Comparison of ENCODE assay signal across 17 cellular contexts in the genomic region with DNA sequence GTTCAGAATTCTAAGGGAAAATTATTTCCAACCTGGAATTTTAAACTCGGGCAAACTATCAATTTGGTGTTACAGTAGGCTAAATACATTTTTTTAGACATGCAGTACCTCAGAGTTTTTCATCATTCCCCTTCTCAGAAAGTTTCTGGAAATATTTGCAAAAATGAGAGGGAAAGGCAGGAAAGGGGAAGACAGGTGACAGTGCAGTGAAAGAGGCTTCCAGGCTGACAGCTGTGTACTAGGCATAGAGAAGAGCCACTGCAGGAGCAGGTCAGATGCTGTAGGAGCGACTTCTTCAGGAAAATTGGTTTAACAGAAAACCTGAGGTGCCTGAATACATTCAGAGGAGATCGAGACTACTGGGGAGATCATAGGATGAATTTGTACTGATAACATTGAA. TPM values are rescaled to one million over a fixed set of nuclear protein-coding genes. Genes with fewer than 3 reads are reported as not detected.
A peak's percentile ranks its signal among the peaks of the same experiment; 100 is the strongest.
DNase-seq lines count a peak whose midpoint lies in the region; ATAC-seq and TF ChIP-seq lines count a peak whose summit lies in the region.
"Had no signal": no experiment of that assay in that cellular context is flagged by ENCODE, and none has a peak within 500 bp of the region (broad histone marks: within the 10 kb centered on the region; RNA-seq: fewer than 3 reads in every experiment).

No MANE protein-coding gene starts in this region.

- peak overlapping the region; percentile 18 to 55 for H3K27ac Mint-ChIP-seq in T-cell
- H3K27ac Mint-ChIP-seq in nephron progenitor cell: peak overlapping the region; percentile 11
- H3K27ac Mint-ChIP-seq in stimulated activated naive B cell treated with anti-CD40 and anti-IgM and Interleukin-4, amounts not matched to agents 10 μg/mL and 1 μg/mL and 100 μg/mL, for 72 hours: peak overlapping the region; percentile 1
- H3K27ac Mint-ChIP-seq: B cell, GM23338 had no signal

- intact Hi-C loops in cardiac septum (cut with DNase I): no loop called here
- intact Hi-C loops in left lung (cut with DNase I): no loop called here

- H3K9me3 Mint-ChIP-seq in T-cell: no peaks in the 10 kb centered on the region
- no peaks in the 10 kb centered on the region for H3K9me3 Mint-ChIP-seq in nephron progenitor cell
- no peaks in the 10 kb centered on the region for H3K9me3 Mint-ChIP-seq in stimulated activated naive B cell treated with anti-CD40 and anti-IgM and Interleukin-4, amounts not matched to agents 10 μg/mL and 1 μg/mL and 100 μg/mL, for 72 hours
- H3K9me3 Mint-ChIP-seq: CD8-positive, alpha-beta T cell; GM23338 had no signal

- H3K4me3 ChIP-seq in cardiac muscle cell (no peak overlapping the region), left lung (no peak overlapping the region)
- H3K4me3 ChIP-seq: GM23338 had no signal

- no peak for ATAC-seq in T-cell (replicated peaks in 1 of 4)
- no peak for ATAC-seq in stimulated activated naive B cell treated with anti-CD40 and anti-IgM and Interleukin-4, amounts not matched to agents 10 μg/mL and 1 μg/mL and 100 μg/mL, for 72 hours (replicated peaks)
- ATAC-seq in GM18909 (IDR thresholded peaks at IDR 0.05; ENCODE audit: poor library complexity, unreplicated experiment): no peak
- no peak for ATAC-seq in left lung
- ATAC-seq: CD8-positive, alpha-beta T cell; GM23338; HepG2 had no signal

- POLR2A ChIA-PET in T-cell (lab: Charles Lee): no interaction called here

- H3K4me3 Mint-ChIP-seq in T-cell: no peak overlapping the region
- H3K4me3 Mint-ChIP-seq in nephron progenitor cell: no peak overlapping the region
- H3K4me3 Mint-ChIP-seq in stimulated activated naive B cell treated with anti-CD40 and anti-IgM and Interleukin-4, amounts not matched to agents 10 μg/mL and 1 μg/mL and 100 μg/mL, for 72 hours: no peak overlapping the region
- H3K4me3 Mint-ChIP-seq: B cell; CD8-positive, alpha-beta T cell; GM23338 had no signal

- H3K27me3 ChIP-seq in cardiac muscle cell (no peaks in the 10 kb centered on the region), left lung (no peaks in the 10 kb centered on the region)

- no peaks in the 10 kb centered on the region for H3K27me3 Mint-ChIP-seq in T-cell
- H3K27me3 Mint-ChIP-seq in nephron progenitor cell (ENCODE audit: low read depth, poor library complexity): no peaks in the 10 kb centered on the region
- H3K27me3 Mint-ChIP-seq in stimulated activated naive B cell treated with anti-CD40 and anti-IgM and Interleukin-4, amounts not matched to agents 10 μg/mL and 1 μg/mL and 100 μg/mL, for 72 hours: no peaks in the 10 kb centered on the region
- H3K27me3 Mint-ChIP-seq: B cell had no signal

- peaks cover 67% of the 10 kb centered on the region for H3K36me3 ChIP-seq in cardiac muscle cell
- H3K36me3 ChIP-seq in left lung: peaks cover 0 to 100% of the 10 kb centered on the region in 2 donors

- no peak for DNase-seq in cardiac muscle cell (ENCODE audit: low read depth in 1 of 2, low spot score in 1 of 2)
- no peak for DNase-seq in cardiac septum (ENCODE audit: low spot score)
- DNase-seq in T-cell: no peak
- no peak for DNase-seq in nephron progenitor cell
- DNase-seq in stimulated activated naive B cell treated with anti-CD40 and anti-IgM and Interleukin-4, amounts not matched to agents 10 μg/mL and 1 μg/mL and 100 μg/mL, for 72 hours: no peak
- DNase-seq in left lung: no peak
- DNase-seq: C1 segment of cervical spinal cord, COR-L47, DMS153, DMS79 treated with DMSO at 0.1 percent for 48 hours, EL, H7 had no signal

- H3K27ac ChIP-seq in cardiac muscle cell: peak overlapping the region; percentile 14
- H3K27ac ChIP-seq in left lung: no peak overlapping the region

- peaks cover 50% of the 10 kb centered on the region for H3K36me3 Mint-ChIP-seq in T-cell
- H3K36me3 Mint-ChIP-seq in nephron progenitor cell (ENCODE audit: low read depth): peaks cover 85% of the 10 kb centered on the region
- peaks cover 41 to 63% of the 10 kb centered on the region in 2 donors for H3K36me3 Mint-ChIP-seq in stimulated activated naive B cell treated with anti-CD40 and anti-IgM and Interleukin-4, amounts not matched to agents 10 μg/mL and 1 μg/mL and 100 μg/mL, for 72 hours

- H3K4me1 Mint-ChIP-seq in T-cell (no peaks in the 10 kb centered on the region), nephron progenitor cell (no peaks in the 10 kb centered on the region)
- H3K4me1 Mint-ChIP-seq in stimulated activated naive B cell treated with anti-CD40 and anti-IgM and Interleukin-4, amounts not matched to agents 10 μg/mL and 1 μg/mL and 100 μg/mL, for 72 hours: no peaks in the 10 kb centered on the region
- H3K4me1 Mint-ChIP-seq: B cell, GM23338 had no signal

- no peaks in the 10 kb centered on the region for H3K4me1 ChIP-seq in cardiac muscle cell (ENCODE audit: low read depth)
- H3K4me1 ChIP-seq in left lung: no peaks in the 10 kb centered on the region

- H3K9me3 ChIP-seq in cardiac muscle cell (ENCODE audit: low read depth) (no peaks in the 10 kb centered on the region), left lung (no peaks in the 10 kb centered on the region)

- TF ChIP-seq CTCF in cardiac muscle cell (IDR thresholded peaks at IDR 0.05; ENCODE audit: low read depth, low read length) (no peak), nephron progenitor cell (IDR thresholded peaks at IDR 0.05) (no peak), left lung (IDR thresholded peaks at IDR 0.05) (no peak)

- CTCF ChIA-PET in T-cell (lab: Charles Lee): no interaction called here

RNA-seq across cellular contexts. Expression of a gene that starts 19.9 kb away (rescaled TPM):
- total RNA-seq in cardiac muscle cell: 64.7 and 65.0 TPM in 2 replicates
- 119 and 124 TPM in 2 replicates for polyA plus RNA-seq in cardiac muscle cell
- total RNA-seq in cardiac septum: 76.0 TPM
- 100 to 1,000 TPM in 4 of 5 donors, 10 to 100 TPM in 1; 74.3 to 153 (median 135) TPM for total RNA-seq in T-cell
- total RNA-seq in left lung: 100 to 1,000 TPM; 325 to 359 TPM

RNA-seq across cellular contexts. Expression of a gene that starts 27.4 kb away (rescaled TPM):
- 0.21 and 1.7 TPM in 2 replicates for total RNA-seq in cardiac muscle cell
- polyA plus RNA-seq in cardiac muscle cell: 1.4 and 2.0 TPM in 2 replicates
- total RNA-seq in cardiac septum: 0.16 TPM
- total RNA-seq in T-cell: under 1 TPM in 2 of 5 donors, not detected in 3; 0.15 to 0.16 TPM
- 1 to 10 TPM; 1.1 to 2.4 TPM for total RNA-seq in left lung

RNA-seq across cellular contexts. Expression of a gene that starts 28.5 kb away (rescaled TPM):
- total RNA-seq in cardiac muscle cell (37.8 and 69.9 TPM in 2 replicates), cardiac septum (15.5 TPM), T-cell (10 to 100 TPM; 44.5 to 72.6 (median 62.5) TPM), left lung (10 to 100 TPM; 33.1 to 49.7 TPM)
- polyA plus RNA-seq in cardiac muscle cell: 20.1 and 23.7 TPM in 2 replicates

RNA-seq across cellular contexts. Expression of a gene that starts 52.0 kb away (rescaled TPM):
- total RNA-seq in cardiac muscle cell (29.3 and 35.6 TPM in 2 replicates), cardiac septum (49.1 TPM), T-cell (10 to 100 TPM; 15.3 to 26.8 (median 19.0) TPM), left lung (10 to 100 TPM; 26.0 to 32.9 TPM)
- 11.5 and 18.9 TPM in 2 replicates for polyA plus RNA-seq in cardiac muscle cell

RNA-seq across cellular contexts. Expression of a gene that starts 53.5 kb away (rescaled TPM):
- total RNA-seq in cardiac muscle cell (44.1 and 51.6 TPM in 2 replicates), cardiac septum (31.0 TPM), T-cell (10 to 100 TPM; 15.3 to 31.3 (median 24.9) TPM), left lung (10 to 100 TPM; 15.1 to 18.1 TPM)
- 52.2 and 67.3 TPM in 2 replicates for polyA plus RNA-seq in cardiac muscle cell
